In the genomic region with DNA sequence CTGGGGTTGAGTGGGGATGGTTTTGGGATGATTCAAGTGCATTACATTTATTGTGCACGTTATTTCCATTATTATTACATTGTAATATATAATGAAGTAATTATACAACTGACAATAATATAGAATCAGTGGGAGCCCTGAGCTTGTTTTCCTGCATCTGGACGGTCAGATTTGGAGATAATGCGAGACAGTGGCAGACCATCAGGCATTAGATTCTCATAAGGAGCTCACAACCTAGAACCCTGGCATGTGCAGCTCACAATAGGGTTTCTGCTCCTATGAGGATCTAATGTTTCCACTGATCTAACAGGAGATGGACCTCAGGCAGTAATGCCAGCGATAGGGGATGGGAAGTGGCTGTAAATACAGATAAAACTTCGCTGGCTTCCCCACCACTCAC, we compare ENCODE assay signal across 9 cellular contexts.
"Had no signal": no experiment of that assay in that cellular context is flagged by ENCODE, and none has a peak within 500 bp of the region (broad histone marks: within the 10 kb centered on the region; RNA-seq: fewer than 3 reads in every experiment).

No MANE protein-coding gene starts in this region.

- H3K27ac ChIP-seq: GM23248 had no signal

- H3K9me3 ChIP-seq: HAP-1 had no signal

- ATAC-seq: GM23338, HCT116 had no signal

- DNase-seq: GM23248, GOT3, H7, H9, HCEC 1CT, HFFc6 had no signal

- H3K9ac ChIP-seq: GM23248 had no signal

- H3K4me2 ChIP-seq: GM23338 had no signal

- H3K36me3 ChIP-seq: HAP-1 had no signal

- H2AFZ ChIP-seq: GM23248, GM23338 had no signal

- H3K4me1 ChIP-seq: HAP-1 had no signal

- H3K4me3 ChIP-seq: GM23248, GM23338, HAP-1 had no signal
